Comparison of ENCODE assay signal across 13 cellular contexts in genomic region chr2:189799030-189799331, GRCh38. TPM values are rescaled to one million over a fixed set of nuclear protein-coding genes. Genes with fewer than 3 reads are reported as not detected.
DNase-seq lines count a peak whose midpoint lies in the region; ATAC-seq, FAIRE-seq and TF ChIP-seq lines count a peak whose summit lies in the region.
"Had no signal": no experiment of that assay in that cellular context is flagged by ENCODE, and none has a peak within 500 bp of the region (broad histone marks: within the 10 kb centered on the region; RNA-seq: fewer than 3 reads in every experiment).

No MANE protein-coding gene starts in this region.

- no peak overlapping the region for H3K4me3 ChIP-seq in Panc1 (ENCODE audit: low read depth in 2 of 2, low read length in 2 of 2)
- H3K4me3 ChIP-seq in endodermal cell (ENCODE audit: low read length) = no peak overlapping the region
- H3K4me3 ChIP-seq in vagina = no peak overlapping the region
- H3K4me3 ChIP-seq: BLaER1, K562 had no signal

- no peaks in the 10 kb centered on the region for H3K4me1 Mint-ChIP-seq in endodermal cell
- H3K4me1 Mint-ChIP-seq in activated naive CD4-positive, alpha-beta T cell treated with anti-CD3 and anti-CD28 coated beads, Interleukin-2, amount 10 ng/mL, durations not matched to agents 7 days and 5 days = no peaks in the 10 kb centered on the region

- H3K27ac ChIP-seq in Panc1 (ENCODE audit: low read length) (peak overlapping the region; percentile 7; the same call in 1 of the 2 replicates), endodermal cell (ENCODE audit: low read depth, low read length) (no peak overlapping the region), vagina (peak overlapping the region; percentile 28)
- H3K27ac ChIP-seq: BLaER1 had no signal

- POLR2A ChIA-PET in Panc1 (lab: Charles Lee) = interaction anchor here (0.7 to 1.0 kb wide), 2 partner anchors 48 to 273 kb away, joined by 3 read pairs; no protein-coding TSS in a partner anchor

- ATAC-seq in Panc1 (no peak), GM21381 (IDR thresholded peaks at IDR 0.05; ENCODE audit: unreplicated experiment) (no peak)

- TF ChIP-seq CTCF in Panc1 (IDR thresholded peaks at IDR 0.05) (peak; percentile 38; the same call in 1 of the 2 replicates), endodermal cell (conservative IDR thresholded peaks at IDR 0.05) (peak; percentile 10), vagina (IDR thresholded peaks at IDR 0.05) (no peak)

- in situ Hi-C loops in Panc1 (cut with HindIII; ENCODE audit: low pct_unique_long_range_greater_than_20kb, low sequenced_read_pairs) = no loop called here

- no peaks in the 10 kb centered on the region for H3K27me3 Mint-ChIP-seq in endodermal cell (ENCODE audit: insufficient read depth)
- H3K27me3 Mint-ChIP-seq in activated naive CD4-positive, alpha-beta T cell treated with anti-CD3 and anti-CD28 coated beads, Interleukin-2, amount 10 ng/mL, durations not matched to agents 7 days and 5 days = no peaks in the 10 kb centered on the region

- TF ChIP-seq POLR2A in vagina (IDR thresholded peaks at IDR 0.05) = no peak

- no peak for DNase-seq in GM18507 (ENCODE audit: extremely low spot score, insufficient read length, low read depth)
- DNase-seq in Panc1 (ENCODE audit: low read depth, low spot score) = no peak
- no peak for DNase-seq in endodermal cell
- no peak for DNase-seq in vagina (ENCODE audit: extremely low spot score in 2 of 2)
- no peak for DNase-seq in activated naive CD4-positive, alpha-beta T cell treated with anti-CD3 and anti-CD28 coated beads, Interleukin-2, amount 10 ng/mL, durations not matched to agents 7 days and 5 days
- no peak for DNase-seq in 8988T
- DNase-seq: DND-41, NCI-H1417 treated with DMSO at 0.1 percent for 48 hours, NCI-H1930, NCI-H2171 had no signal

- CTCF ChIA-PET in Panc1 (lab: Charles Lee) = interaction anchor here (0.5 to 0.9 kb wide), 6 partner anchors 9 to 289 kb away, joined by 3 to 15 read pairs (median 6); no protein-coding TSS in a partner anchor
- CTCF ChIA-PET in activated naive CD4-positive, alpha-beta T cell treated with anti-CD3 and anti-CD28 coated beads, Interleukin-2, amount 10 ng/mL, durations not matched to agents 7 days and 5 days (lab: Charles Lee) = interaction anchor here (0.7 to 1.5 kb wide), 9 partner anchors 19 to 520 kb away, joined by 3 to 4 read pairs (median 4); partner anchors contain the start of gene ASNSD1

- H3K27me3 ChIP-seq in Panc1 (ENCODE audit: control insufficient read depth, insufficient read depth, low read length) = no peaks in the 10 kb centered on the region
- H3K27me3 ChIP-seq in endodermal cell (ENCODE audit: control insufficient read depth, insufficient read depth, low read length, poor library complexity, severe bottlenecking) = no peaks in the 10 kb centered on the region
- H3K27me3 ChIP-seq in vagina = no peaks in the 10 kb centered on the region
- H3K27me3 ChIP-seq: BLaER1 had no signal

- no peaks in the 10 kb centered on the region for H3K9me3 Mint-ChIP-seq in endodermal cell
- H3K9me3 Mint-ChIP-seq in activated naive CD4-positive, alpha-beta T cell treated with anti-CD3 and anti-CD28 coated beads, Interleukin-2, amount 10 ng/mL, durations not matched to agents 7 days and 5 days = no peaks in the 10 kb centered on the region

- peak; percentile 45 for FAIRE-seq in GM18507 (lab: Jason Lieb, UNC)

- H3K4me1 ChIP-seq in Panc1 (ENCODE audit: control insufficient read depth, insufficient read depth, low read length) (peaks cover 4% of the 10 kb centered on the region; the same call in 1 of the 2 replicates), endodermal cell (ENCODE audit: control insufficient read depth, insufficient read depth, low read length) (no peaks in the 10 kb centered on the region), vagina (peaks cover 19% of the 10 kb centered on the region)
- H3K4me1 ChIP-seq: BLaER1 had no signal

- H3K36me3 ChIP-seq in Panc1 (ENCODE audit: control insufficient read depth, insufficient read depth, low read length) = peaks cover 17% of the 10 kb centered on the region
- peaks cover 81% of the 10 kb centered on the region for H3K36me3 ChIP-seq in endodermal cell (ENCODE audit: control insufficient read depth, insufficient read depth, low read length)
- H3K36me3 ChIP-seq in vagina = peaks cover 0 to 15% of the 10 kb centered on the region in 2 donors

- H3K27ac Mint-ChIP-seq in endodermal cell = no peak overlapping the region
- H3K27ac Mint-ChIP-seq in activated naive CD4-positive, alpha-beta T cell treated with anti-CD3 and anti-CD28 coated beads, Interleukin-2, amount 10 ng/mL, durations not matched to agents 7 days and 5 days = no peak overlapping the region

- intact Hi-C loops in Panc1 (cut with micrococcal nuclease; ENCODE audit: unreplicated experiment) (loop anchor here (5.0 kb wide), 1 partner anchor 273 kb away; no protein-coding TSS in a partner anchor), vagina (cut with DNase I) (no loop called here)

- no peak overlapping the region for H3K9ac ChIP-seq in endodermal cell (ENCODE audit: extremely low read depth, low read length, poor library complexity, severe bottlenecking)
- H3K9ac ChIP-seq: BLaER1 had no signal

- H3K9me3 ChIP-seq in Panc1 (ENCODE audit: control insufficient read depth, insufficient read depth, low read depth, low read length) (no peaks in the 10 kb centered on the region), endodermal cell (ENCODE audit: control insufficient read depth, low read length) (no peaks in the 10 kb centered on the region), vagina (no peaks in the 10 kb centered on the region)
- H3K9me3 ChIP-seq: BLaER1 had no signal

- no peak overlapping the region for H3K4me3 Mint-ChIP-seq in endodermal cell
- H3K4me3 Mint-ChIP-seq in activated naive CD4-positive, alpha-beta T cell treated with anti-CD3 and anti-CD28 coated beads, Interleukin-2, amount 10 ng/mL, durations not matched to agents 7 days and 5 days = no peak overlapping the region

- H3K36me3 Mint-ChIP-seq in endodermal cell (ENCODE audit: low read depth) = peaks cover 22% of the 10 kb centered on the region
- peaks cover 22% of the 10 kb centered on the region for H3K36me3 Mint-ChIP-seq in activated naive CD4-positive, alpha-beta T cell treated with anti-CD3 and anti-CD28 coated beads, Interleukin-2, amount 10 ng/mL, durations not matched to agents 7 days and 5 days

- BruUV-seq in Panc1 (replicated peaks; lab: Mats Ljungman, UMichigan) = no TSS peak

RNA-seq across cellular contexts. Expression of gene PMS1, which starts 14.7 kb away (rescaled TPM):
- total RNA-seq in Panc1 (2021; ENCODE audit: unreplicated experiment) (47.0 TPM), endodermal cell (10 to 100 TPM; 51.9 to 61.5 TPM), vagina (20.1 TPM)
- polyA plus RNA-seq in Panc1 (2012; ENCODE audit: insufficient read length) = 12.7 TPM
- 36.8 TPM for polyA plus RNA-seq in endodermal cell (2013, experiment 1 of 2)
- polyA plus RNA-seq in endodermal cell (2013, experiment 2 of 2) = 38.1 TPM

RNA-seq across cellular contexts. Expression of gene ORMDL1, which starts 14.8 kb away (rescaled TPM):
- total RNA-seq in Panc1 (2021; ENCODE audit: unreplicated experiment) (42.4 TPM), endodermal cell (10 to 100 TPM; 51.2 to 53.0 TPM), vagina (58.9 TPM)
- 19.8 TPM for polyA plus RNA-seq in Panc1 (2012; ENCODE audit: insufficient read length)
- 77.3 TPM for polyA plus RNA-seq in endodermal cell (2013, experiment 1 of 2)
- 71.0 TPM for polyA plus RNA-seq in endodermal cell (2013, experiment 2 of 2)

RNA-seq across cellular contexts. Expression of gene OSGEPL1, which starts 36.4 kb away (rescaled TPM):
- total RNA-seq in Panc1 (2021; ENCODE audit: unreplicated experiment) (6.3 TPM), endodermal cell (10 to 100 TPM in 1 of 2 donors, 1 to 10 TPM in 1; 9.7 to 16.1 TPM), vagina (8.1 TPM)
- 3.5 TPM for polyA plus RNA-seq in Panc1 (2012; ENCODE audit: insufficient read length)
- 25.7 TPM for polyA plus RNA-seq in endodermal cell (2013, experiment 1 of 2)
- polyA plus RNA-seq in endodermal cell (2013, experiment 2 of 2) = 21.2 TPM

Comparison
In these comparisons a context has a peak if more than half of its experiments do, and no peak if none do; other contexts are left out.
1. CTCF ChIP-seq: peak in Panc1 (single experiment) and endodermal cell (single experiment); none in vagina (0 of 3).